ENCODE assay signal across 1 cellular context in the genomic region with DNA sequence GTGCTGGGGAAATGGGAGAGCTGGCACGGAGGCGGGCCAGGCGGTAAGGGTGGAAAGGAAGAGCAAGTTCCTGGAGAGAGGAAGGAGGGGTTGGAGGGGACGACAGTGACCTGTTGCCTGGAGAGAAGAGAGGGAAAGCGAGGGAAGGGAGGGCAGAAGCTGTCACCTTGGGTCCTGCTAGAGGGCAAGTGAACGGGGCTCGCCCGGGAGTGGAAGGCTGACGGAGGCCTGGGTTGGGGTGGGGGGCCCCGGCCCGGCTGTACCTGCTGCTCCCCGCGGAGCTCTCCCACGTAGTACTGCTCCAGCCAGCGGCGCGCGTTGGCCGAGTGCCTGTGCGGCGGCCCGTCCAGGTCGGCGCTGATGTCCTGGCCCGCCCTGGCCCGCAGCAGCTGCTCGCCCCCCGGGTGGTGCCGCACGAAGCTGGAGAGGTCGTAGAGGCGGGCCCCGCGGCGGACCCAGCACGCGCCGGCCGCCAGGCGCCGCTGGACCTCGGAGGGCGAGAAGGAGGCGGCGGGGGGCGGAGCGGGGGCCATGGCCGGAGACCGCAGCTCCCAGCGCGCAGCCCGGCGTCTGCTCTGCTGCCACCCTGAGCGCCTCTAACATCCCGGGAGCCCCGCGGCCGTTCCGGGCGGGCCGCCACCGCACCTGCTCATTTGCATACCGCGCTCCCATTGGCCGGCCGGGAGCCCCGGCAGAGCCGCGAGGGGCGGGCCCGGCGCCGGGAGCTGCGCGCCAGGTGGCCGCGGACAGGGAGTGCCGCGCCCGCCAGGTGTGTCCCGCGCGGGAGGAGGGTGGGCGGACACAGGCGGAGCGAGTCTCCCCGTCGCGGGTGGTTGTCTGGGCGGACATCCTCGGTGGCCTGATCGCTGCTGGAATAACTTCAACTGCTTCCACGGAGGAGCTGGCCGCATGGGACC.
A peak's percentile ranks its signal among the peaks of the same experiment; 100 is the strongest.
TF ChIP-seq lines count a peak whose summit lies in the region.

Gene FA2H (minus strand): TSS at position 598 of the 917 bp plus-strand sequence. CDS start 65 bp downstream, at position 533.

TF ChIP-seq in HepG2, 621 proteins besides CTCF, POLR2A, EP300 and RAD21 (continued from another document and continues in another):
- no peak for TF ChIP-seq NFAT5 (CRISPR knock-in tag; IDR thresholded peaks at IDR 0.05)
- TF ChIP-seq KLF6 (CRISPR knock-in tag; IDR thresholded peaks at IDR 0.05), result no peak
- no peak for TF ChIP-seq NFKBIZ (CRISPR knock-in tag; IDR thresholded peaks at IDR 0.05)
- TF ChIP-seq, protein P1, sequence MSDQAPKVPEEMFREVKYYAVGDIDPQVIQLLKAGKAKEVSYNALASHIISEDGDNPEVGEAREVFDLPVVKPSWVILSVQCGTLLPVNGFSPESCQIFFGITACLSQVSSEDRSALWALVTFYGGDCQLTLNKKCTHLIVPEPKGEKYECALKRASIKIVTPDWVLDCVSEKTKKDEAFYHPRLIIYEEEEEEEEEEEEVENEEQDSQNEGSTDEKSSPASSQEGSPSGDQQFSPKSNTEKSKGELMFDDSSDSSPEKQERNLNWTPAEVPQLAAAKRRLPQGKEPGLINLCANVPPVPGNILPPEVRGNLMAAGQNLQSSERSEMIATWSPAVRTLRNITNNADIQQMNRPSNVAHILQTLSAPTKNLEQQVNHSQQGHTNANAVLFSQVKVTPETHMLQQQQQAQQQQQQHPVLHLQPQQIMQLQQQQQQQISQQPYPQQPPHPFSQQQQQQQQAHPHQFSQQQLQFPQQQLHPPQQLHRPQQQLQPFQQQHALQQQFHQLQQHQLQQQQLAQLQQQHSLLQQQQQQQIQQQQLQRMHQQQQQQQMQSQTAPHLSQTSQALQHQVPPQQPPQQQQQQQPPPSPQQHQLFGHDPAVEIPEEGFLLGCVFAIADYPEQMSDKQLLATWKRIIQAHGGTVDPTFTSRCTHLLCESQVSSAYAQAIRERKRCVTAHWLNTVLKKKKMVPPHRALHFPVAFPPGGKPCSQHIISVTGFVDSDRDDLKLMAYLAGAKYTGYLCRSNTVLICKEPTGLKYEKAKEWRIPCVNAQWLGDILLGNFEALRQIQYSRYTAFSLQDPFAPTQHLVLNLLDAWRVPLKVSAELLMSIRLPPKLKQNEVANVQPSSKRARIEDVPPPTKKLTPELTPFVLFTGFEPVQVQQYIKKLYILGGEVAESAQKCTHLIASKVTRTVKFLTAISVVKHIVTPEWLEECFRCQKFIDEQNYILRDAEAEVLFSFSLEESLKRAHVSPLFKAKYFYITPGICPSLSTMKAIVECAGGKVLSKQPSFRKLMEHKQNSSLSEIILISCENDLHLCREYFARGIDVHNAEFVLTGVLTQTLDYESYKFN (CRISPR knock-in tag; conservative IDR thresholded peaks at IDR 0.05), result no peak; the same call in 1 of the 2 replicates
- TF ChIP-seq, protein P2, sequence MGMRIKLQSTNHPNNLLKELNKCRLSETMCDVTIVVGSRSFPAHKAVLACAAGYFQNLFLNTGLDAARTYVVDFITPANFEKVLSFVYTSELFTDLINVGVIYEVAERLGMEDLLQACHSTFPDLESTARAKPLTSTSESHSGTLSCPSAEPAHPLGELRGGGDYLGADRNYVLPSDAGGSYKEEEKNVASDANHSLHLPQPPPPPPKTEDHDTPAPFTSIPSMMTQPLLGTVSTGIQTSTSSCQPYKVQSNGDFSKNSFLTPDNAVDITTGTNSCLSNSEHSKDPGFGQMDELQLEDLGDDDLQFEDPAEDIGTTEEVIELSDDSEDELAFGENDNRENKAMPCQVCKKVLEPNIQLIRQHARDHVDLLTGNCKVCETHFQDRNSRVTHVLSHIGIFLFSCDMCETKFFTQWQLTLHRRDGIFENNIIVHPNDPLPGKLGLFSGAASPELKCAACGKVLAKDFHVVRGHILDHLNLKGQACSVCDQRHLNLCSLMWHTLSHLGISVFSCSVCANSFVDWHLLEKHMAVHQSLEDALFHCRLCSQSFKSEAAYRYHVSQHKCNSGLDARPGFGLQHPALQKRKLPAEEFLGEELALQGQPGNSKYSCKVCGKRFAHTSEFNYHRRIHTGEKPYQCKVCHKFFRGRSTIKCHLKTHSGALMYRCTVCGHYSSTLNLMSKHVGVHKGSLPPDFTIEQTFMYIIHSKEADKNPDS (CRISPR knock-in tag; IDR thresholded peaks at IDR 0.05), result no peak; the same call in 1 of the 2 replicates
- TF ChIP-seq, protein P3, sequence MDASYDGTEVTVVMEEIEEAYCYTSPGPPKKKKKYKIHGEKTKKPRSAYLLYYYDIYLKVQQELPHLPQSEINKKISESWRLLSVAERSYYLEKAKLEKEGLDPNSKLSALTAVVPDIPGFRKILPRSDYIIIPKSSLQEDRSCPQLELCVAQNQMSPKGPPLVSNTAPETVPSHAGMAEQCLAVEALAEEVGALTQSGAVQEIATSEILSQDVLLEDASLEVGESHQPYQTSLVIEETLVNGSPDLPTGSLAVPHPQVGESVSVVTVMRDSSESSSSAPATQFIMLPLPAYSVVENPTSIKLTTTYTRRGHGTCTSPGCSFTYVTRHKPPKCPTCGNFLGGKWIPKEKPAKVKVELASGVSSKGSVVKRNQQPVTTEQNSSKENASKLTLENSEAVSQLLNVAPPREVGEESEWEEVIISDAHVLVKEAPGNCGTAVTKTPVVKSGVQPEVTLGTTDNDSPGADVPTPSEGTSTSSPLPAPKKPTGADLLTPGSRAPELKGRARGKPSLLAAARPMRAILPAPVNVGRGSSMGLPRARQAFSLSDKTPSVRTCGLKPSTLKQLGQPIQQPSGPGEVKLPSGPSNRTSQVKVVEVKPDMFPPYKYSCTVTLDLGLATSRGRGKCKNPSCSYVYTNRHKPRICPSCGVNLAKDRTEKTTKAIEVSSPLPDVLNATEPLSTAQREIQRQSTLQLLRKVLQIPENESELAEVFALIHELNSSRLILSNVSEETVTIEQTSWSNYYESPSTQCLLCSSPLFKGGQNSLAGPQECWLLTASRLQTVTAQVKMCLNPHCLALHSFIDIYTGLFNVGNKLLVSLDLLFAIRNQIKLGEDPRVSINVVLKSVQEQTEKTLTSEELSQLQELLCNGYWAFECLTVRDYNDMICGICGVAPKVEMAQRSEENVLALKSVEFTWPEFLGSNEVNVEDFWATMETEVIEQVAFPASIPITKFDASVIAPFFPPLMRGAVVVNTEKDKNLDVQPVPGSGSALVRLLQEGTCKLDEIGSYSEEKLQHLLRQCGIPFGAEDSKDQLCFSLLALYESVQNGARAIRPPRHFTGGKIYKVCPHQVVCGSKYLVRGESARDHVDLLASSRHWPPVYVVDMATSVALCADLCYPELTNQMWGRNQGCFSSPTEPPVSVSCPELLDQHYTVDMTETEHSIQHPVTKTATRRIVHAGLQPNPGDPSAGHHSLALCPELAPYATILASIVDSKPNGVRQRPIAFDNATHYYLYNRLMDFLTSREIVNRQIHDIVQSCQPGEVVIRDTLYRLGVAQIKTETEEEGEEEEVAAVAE (CRISPR knock-in tag; IDR thresholded peaks at IDR 0.05; ENCODE audit: borderline replicate concordance), result no peak
- TF ChIP-seq ATF1 (CRISPR knock-in tag; IDR thresholded peaks at IDR 0.05), result no peak
- TF ChIP-seq, protein P4, sequence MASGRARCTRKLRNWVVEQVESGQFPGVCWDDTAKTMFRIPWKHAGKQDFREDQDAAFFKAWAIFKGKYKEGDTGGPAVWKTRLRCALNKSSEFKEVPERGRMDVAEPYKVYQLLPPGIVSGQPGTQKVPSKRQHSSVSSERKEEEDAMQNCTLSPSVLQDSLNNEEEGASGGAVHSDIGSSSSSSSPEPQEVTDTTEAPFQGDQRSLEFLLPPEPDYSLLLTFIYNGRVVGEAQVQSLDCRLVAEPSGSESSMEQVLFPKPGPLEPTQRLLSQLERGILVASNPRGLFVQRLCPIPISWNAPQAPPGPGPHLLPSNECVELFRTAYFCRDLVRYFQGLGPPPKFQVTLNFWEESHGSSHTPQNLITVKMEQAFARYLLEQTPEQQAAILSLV (CRISPR knock-in tag; IDR thresholded peaks at IDR 0.05; ENCODE audit: borderline replicate concordance), result peak; percentile 87; the same call in 1 of the 2 replicates
- no peak for TF ChIP-seq ATF3 (CRISPR knock-in tag; IDR thresholded peaks at IDR 0.05)
- TF ChIP-seq GATA4 (IDR thresholded peaks at IDR 0.05; ENCODE audit: borderline replicate concordance, low read depth), result no peak
- 0 out of 2 replicates have a peak, but pooled peaks have one; percentile 37 for TF ChIP-seq SRY (CRISPR knock-in tag; IDR thresholded peaks at IDR 0.05)
- no peak for TF ChIP-seq HMG20B (CRISPR knock-in tag; conservative IDR thresholded peaks at IDR 0.05)
- TF ChIP-seq FOXA3 (CRISPR knock-in tag; IDR thresholded peaks at IDR 0.05), result peak; percentile 17; the same call in 1 of the 2 replicates
- no peak; the same call in 1 of the 2 replicates for TF ChIP-seq ZC3H13 (CRISPR knock-in tag; IDR thresholded peaks at IDR 0.05)
- no peak for TF ChIP-seq ARNTL (CRISPR knock-in tag; IDR thresholded peaks at IDR 0.05)
- TF ChIP-seq, protein P5, sequence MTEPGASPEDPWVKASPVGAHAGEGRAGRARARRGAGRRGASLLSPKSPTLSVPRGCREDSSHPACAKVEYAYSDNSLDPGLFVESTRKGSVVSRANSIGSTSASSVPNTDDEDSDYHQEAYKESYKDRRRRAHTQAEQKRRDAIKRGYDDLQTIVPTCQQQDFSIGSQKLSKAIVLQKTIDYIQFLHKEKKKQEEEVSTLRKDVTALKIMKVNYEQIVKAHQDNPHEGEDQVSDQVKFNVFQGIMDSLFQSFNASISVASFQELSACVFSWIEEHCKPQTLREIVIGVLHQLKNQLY (CRISPR knock-in tag; IDR thresholded peaks at IDR 0.05), result no peak
- peak; percentile 46 for TF ChIP-seq XRCC5 (optimal IDR thresholded peaks at IDR 0.05; ENCODE audit: low read length)
- peak; percentile 58; the same call in 1 of the 2 replicates for TF ChIP-seq SAP130 (CRISPR knock-in tag; IDR thresholded peaks at IDR 0.05; ENCODE audit: low read depth)
- TF ChIP-seq FOXA1 (IDR thresholded peaks at IDR 0.05), result no peak
- TF ChIP-seq FOXA1 (CRISPR knock-in tag; IDR thresholded peaks at IDR 0.05), result no peak
- TF ChIP-seq, protein P6, sequence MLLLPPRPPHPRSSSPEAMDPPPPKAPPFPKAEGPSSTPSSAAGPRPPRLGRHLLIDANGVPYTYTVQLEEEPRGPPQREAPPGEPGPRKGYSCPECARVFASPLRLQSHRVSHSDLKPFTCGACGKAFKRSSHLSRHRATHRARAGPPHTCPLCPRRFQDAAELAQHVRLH (CRISPR knock-in tag; IDR thresholded peaks at IDR 0.05; ENCODE audit: borderline replicate concordance, low read depth), result no peak
- TF ChIP-seq IRF2 (CRISPR knock-in tag; IDR thresholded peaks at IDR 0.05), result peak; percentile 30; the same call in 1 of the 2 replicates
- peak; percentile 42; the same call in 1 of the 2 replicates for TF ChIP-seq RBFOX2 (IDR thresholded peaks at IDR 0.05; ENCODE audit: low read depth, low read length)
- TF ChIP-seq TSC22D2 (CRISPR knock-in tag; IDR thresholded peaks at IDR 0.05; ENCODE audit: borderline replicate concordance), result 0 out of 2 replicates have a peak, but pooled peaks have one; percentile 38
- no peak for TF ChIP-seq GATAD1 (CRISPR knock-in tag; IDR thresholded peaks at IDR 0.05)
- no peak for TF ChIP-seq ZNF704 (CRISPR knock-in tag; IDR thresholded peaks at IDR 0.05; ENCODE audit: borderline replicate concordance)
- TF ChIP-seq, protein P7, sequence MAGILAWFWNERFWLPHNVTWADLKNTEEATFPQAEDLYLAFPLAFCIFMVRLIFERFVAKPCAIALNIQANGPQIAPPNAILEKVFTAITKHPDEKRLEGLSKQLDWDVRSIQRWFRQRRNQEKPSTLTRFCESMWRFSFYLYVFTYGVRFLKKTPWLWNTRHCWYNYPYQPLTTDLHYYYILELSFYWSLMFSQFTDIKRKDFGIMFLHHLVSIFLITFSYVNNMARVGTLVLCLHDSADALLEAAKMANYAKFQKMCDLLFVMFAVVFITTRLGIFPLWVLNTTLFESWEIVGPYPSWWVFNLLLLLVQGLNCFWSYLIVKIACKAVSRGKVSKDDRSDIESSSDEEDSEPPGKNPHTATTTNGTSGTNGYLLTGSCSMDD (CRISPR knock-in tag; IDR thresholded peaks at IDR 0.05), result no peak
- TF ChIP-seq MED13 (CRISPR knock-in tag; IDR thresholded peaks at IDR 0.05), result no peak
- TF ChIP-seq STAT5B (CRISPR knock-in tag; IDR thresholded peaks at IDR 0.05), result peak; percentile 50; the same call in 1 of the 2 replicates
- no peak for TF ChIP-seq SIN3A (IDR thresholded peaks at IDR 0.05; ENCODE audit: borderline replicate concordance, low read depth, low read length)
- TF ChIP-seq ZNF235 (CRISPR knock-in tag; IDR thresholded peaks at IDR 0.05; ENCODE audit: borderline replicate concordance), result no peak
- TF ChIP-seq ZFYVE20 (CRISPR knock-in tag; IDR thresholded peaks at IDR 0.05; ENCODE audit: borderline replicate concordance, low read depth), result no peak
- no peak for TF ChIP-seq FLYWCH1 (CRISPR knock-in tag; IDR thresholded peaks at IDR 0.05)
